Comparison of ENCODE assay signal across 1 cellular context in the genomic region with DNA sequence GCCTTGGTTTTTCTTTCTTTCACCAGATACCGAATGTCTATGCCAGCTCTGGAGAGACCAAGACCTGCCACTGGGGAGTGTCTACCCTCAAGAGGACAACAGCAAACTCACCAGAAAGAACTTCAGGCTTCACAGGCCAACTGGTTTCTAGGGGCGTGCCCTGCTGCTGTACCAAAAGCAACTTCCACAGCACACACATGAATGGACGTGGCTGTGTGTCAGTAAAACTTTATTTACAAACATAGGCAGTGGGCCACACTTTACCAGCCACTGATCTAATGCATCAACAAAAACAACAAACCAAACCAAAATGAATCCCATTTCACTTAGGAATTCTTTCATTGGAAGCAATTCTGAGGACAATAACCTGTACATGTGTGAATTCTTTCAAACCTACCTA.
TF ChIP-seq lines count a peak whose summit lies in the region.

No MANE protein-coding gene starts in this region.

TF ChIP-seq in GM12878, 131 proteins besides CTCF, POLR2A, EP300 and RAD21:
- TF ChIP-seq, protein P1, sequence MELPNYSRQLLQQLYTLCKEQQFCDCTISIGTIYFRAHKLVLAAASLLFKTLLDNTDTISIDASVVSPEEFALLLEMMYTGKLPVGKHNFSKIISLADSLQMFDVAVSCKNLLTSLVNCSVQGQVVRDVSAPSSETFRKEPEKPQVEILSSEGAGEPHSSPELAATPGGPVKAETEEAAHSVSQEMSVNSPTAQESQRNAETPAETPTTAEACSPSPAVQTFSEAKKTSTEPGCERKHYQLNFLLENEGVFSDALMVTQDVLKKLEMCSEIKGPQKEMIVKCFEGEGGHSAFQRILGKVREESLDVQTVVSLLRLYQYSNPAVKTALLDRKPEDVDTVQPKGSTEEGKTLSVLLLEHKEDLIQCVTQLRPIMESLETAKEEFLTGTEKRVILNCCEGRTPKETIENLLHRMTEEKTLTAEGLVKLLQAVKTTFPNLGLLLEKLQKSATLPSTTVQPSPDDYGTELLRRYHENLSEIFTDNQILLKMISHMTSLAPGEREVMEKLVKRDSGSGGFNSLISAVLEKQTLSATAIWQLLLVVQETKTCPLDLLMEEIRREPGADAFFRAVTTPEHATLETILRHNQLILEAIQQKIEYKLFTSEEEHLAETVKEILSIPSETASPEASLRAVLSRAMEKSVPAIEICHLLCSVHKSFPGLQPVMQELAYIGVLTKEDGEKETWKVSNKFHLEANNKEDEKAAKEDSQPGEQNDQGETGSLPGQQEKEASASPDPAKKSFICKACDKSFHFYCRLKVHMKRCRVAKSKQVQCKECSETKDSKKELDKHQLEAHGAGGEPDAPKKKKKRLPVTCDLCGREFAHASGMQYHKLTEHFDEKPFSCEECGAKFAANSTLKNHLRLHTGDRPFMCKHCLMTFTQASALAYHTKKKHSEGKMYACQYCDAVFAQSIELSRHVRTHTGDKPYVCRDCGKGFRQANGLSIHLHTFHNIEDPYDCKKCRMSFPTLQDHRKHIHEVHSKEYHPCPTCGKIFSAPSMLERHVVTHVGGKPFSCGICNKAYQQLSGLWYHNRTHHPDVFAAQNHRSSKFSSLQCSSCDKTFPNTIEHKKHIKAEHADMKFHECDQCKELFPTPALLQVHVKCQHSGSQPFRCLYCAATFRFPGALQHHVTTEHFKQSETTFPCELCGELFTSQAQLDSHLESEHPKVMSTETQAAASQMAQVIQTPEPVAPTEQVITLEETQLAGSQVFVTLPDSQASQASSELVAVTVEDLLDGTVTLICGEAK (IDR thresholded peaks at IDR 0.05; ENCODE audit: borderline replicate concordance), result peak; percentile 40; the same call in 1 of the 2 replicates
- no peak for TF ChIP-seq ZBED1 (IDR thresholded peaks at IDR 0.05; ENCODE audit: borderline replicate concordance)
TF ChIP-seq in GM12878: peak in this region for 1.
